Comparison of ENCODE assay signal across 1 cellular context in genomic region chr11:1538153-1538552, GRCh38.
A peak's percentile ranks its signal among the peaks of the same experiment; 100 is the strongest.
TF ChIP-seq lines count a peak whose summit lies in the region.

No MANE protein-coding gene starts in this region.

TF ChIP-seq in K562, 482 proteins besides CTCF, POLR2A, EP300 and RAD21:
- TF ChIP-seq RBM25 (IDR thresholded peaks at IDR 0.05; ENCODE audit: low read depth, low read length, severe bottlenecking): peak; percentile 96
- no peak for TF ChIP-seq GATA2 (CRISPR knock-in tag; IDR thresholded peaks at IDR 0.05)
- TF ChIP-seq KDM1A (IDR thresholded peaks at IDR 0.05): peak in 1 of 2 experiments; percentile 12; a peak in 1 of 4 replicates
- TF ChIP-seq CREM (IDR thresholded peaks at IDR 0.05; ENCODE audit: low read depth): no peak
